20 cellular contexts compared by ENCODE assay signal in genomic region chr3:152707314-152707713, GRCh38.
DNase-seq lines count a peak whose midpoint lies in the region; ATAC-seq and TF ChIP-seq lines count a peak whose summit lies in the region.
"Had no signal": no experiment of that assay in that cellular context is flagged by ENCODE, and none has a peak within 500 bp of the region (broad histone marks: within the 10 kb centered on the region; RNA-seq: fewer than 3 reads in every experiment).

No MANE protein-coding gene starts in this region.

- no peak overlapping the region for H2AK5ac ChIP-seq in mesenchymal stem cell (ENCODE audit: low read length, severe bottlenecking)

- H3K4me3 Mint-ChIP-seq in T-cell, result peak overlapping the region in 1 of 3 donors; percentile 14
- H3K4me3 Mint-ChIP-seq: IgD-negative memory B cell; neural crest cell; stimulated activated memory B cell treated with anti-CD40 and anti-IgM and Interleukin-4, amounts not matched to agents 10 μg/mL and 1 μg/mL and 100 μg/mL, for 72 hours had no signal

- H3K27me3 Mint-ChIP-seq in T-cell, result no peaks in the 10 kb centered on the region
- H3K27me3 Mint-ChIP-seq: IgD-negative memory B cell; stimulated activated memory B cell treated with anti-CD40 and anti-IgM and Interleukin-4, amounts not matched to agents 10 μg/mL and 1 μg/mL and 100 μg/mL, for 72 hours had no signal

- no peak overlapping the region for H2BK120ac ChIP-seq in mesenchymal stem cell (ENCODE audit: low read depth, low read length)

- H3K36me3 Mint-ChIP-seq in T-cell, result no peaks in the 10 kb centered on the region
- H3K36me3 Mint-ChIP-seq: IgD-negative memory B cell; stimulated activated memory B cell treated with anti-CD40 and anti-IgM and Interleukin-4, amounts not matched to agents 10 μg/mL and 1 μg/mL and 100 μg/mL, for 72 hours had no signal

- H3K36me3 ChIP-seq in mesenchymal stem cell (ENCODE audit: control insufficient read depth in 1 of 2, insufficient read depth in 2 of 2, low read depth in 1 of 2, low read length in 2 of 2) (no peaks in the 10 kb centered on the region), colonic mucosa (no peaks in the 10 kb centered on the region)
- H3K36me3 ChIP-seq: ascending aorta; BLaER1 treated with 17β-estradiol and CSF1 and Interleukin-3, amounts not matched to agents 10 nM and 100 nM had no signal

- TF ChIP-seq CTCF in colonic mucosa (IDR thresholded peaks at IDR 0.05), result no peak

- H3K4me1 ChIP-seq in mesenchymal stem cell (ENCODE audit: control insufficient read depth, insufficient read depth, low read depth, low read length), result no peaks in the 10 kb centered on the region
- H3K4me1 ChIP-seq in colonic mucosa, result no peaks in the 10 kb centered on the region
- H3K4me1 ChIP-seq: ascending aorta; BLaER1 treated with 17β-estradiol and CSF1 and Interleukin-3, amounts not matched to agents 10 nM and 100 nM had no signal

- no peak overlapping the region for H3K4me2 ChIP-seq in mesenchymal stem cell (ENCODE audit: low read length, poor library complexity, severe bottlenecking)
- H3K4me2 ChIP-seq: BLaER1 treated with 17β-estradiol and CSF1 and Interleukin-3, amounts not matched to agents 10 nM and 100 nM had no signal

- H2BK12ac ChIP-seq in mesenchymal stem cell (ENCODE audit: low read length in 2 of 2), result peak overlapping the region; percentile 54 to 71

- DNase-seq in NCI-H524 treated with DMSO at 0.1 percent for 48 hours (lab: John Stamatoyannopoulos, UW) (peak; percentile 72), mesenchymal stem cell (no peak), T-cell (no peak), colonic mucosa (no peak)
- DNase-seq: DMS79; dorsolateral prefrontal cortex; NCI-H1417; NCI-H526 treated with DMSO at 0.1 percent for 48 hours; SIG-M5; stimulated activated CD4-positive, alpha-beta T cell treated with anti-CD3 and anti-CD28 coated beads, Interleukin-4, amount 100 ng/mL, for 4 hours had no signal

- no peak overlapping the region for H3K4me3 ChIP-seq in mesenchymal stem cell (ENCODE audit: insufficient read depth in 1 of 2, low read depth in 1 of 2, low read length in 2 of 2)
- H3K4me3 ChIP-seq in colonic mucosa, result no peak overlapping the region
- H3K4me3 ChIP-seq: ascending aorta; BLaER1 treated with 17β-estradiol and CSF1 and Interleukin-3, amounts not matched to agents 10 nM and 100 nM; dorsolateral prefrontal cortex had no signal

- H2AFZ ChIP-seq in mesenchymal stem cell (ENCODE audit: low read depth, low read length), result peak overlapping the region; percentile 18

- no peak overlapping the region for H3K9ac ChIP-seq in mesenchymal stem cell (ENCODE audit: low read length)
- H3K9ac ChIP-seq in colonic mucosa (ENCODE audit: low read depth in 2 of 2, low read length in 2 of 2), result no peak overlapping the region
- H3K9ac ChIP-seq: BLaER1 treated with 17β-estradiol and CSF1 and Interleukin-3, amounts not matched to agents 10 nM and 100 nM had no signal

- peak overlapping the region; percentile 80 for H4K8ac ChIP-seq in mesenchymal stem cell (ENCODE audit: low read length)

- no peak overlapping the region for H3K27ac Mint-ChIP-seq in T-cell
- H3K27ac Mint-ChIP-seq: IgD-negative memory B cell; stimulated activated memory B cell treated with anti-CD40 and anti-IgM and Interleukin-4, amounts not matched to agents 10 μg/mL and 1 μg/mL and 100 μg/mL, for 72 hours had no signal

- CTCF ChIA-PET in T-cell (lab: Charles Lee), result no interaction called here

- H2BK15ac ChIP-seq in mesenchymal stem cell (ENCODE audit: low read depth, poor library complexity, severe bottlenecking), result no peak overlapping the region

- no peak overlapping the region for H3K23ac ChIP-seq in mesenchymal stem cell (ENCODE audit: low read length in 2 of 2)

- POLR2A ChIA-PET in T-cell (lab: Charles Lee), result no interaction called here

- H3K79me1 ChIP-seq in mesenchymal stem cell (replicated peaks; ENCODE audit: low read length, poor library complexity, severe bottlenecking), result no peaks in the 10 kb centered on the region

- 55% methylated on average over 3 of the region's 3 CpGs for WGBS in mesenchymal stem cell

- H3K4me1 Mint-ChIP-seq in T-cell, result no peaks in the 10 kb centered on the region
- H3K4me1 Mint-ChIP-seq: IgD-negative memory B cell; neural crest cell; stimulated activated memory B cell treated with anti-CD40 and anti-IgM and Interleukin-4, amounts not matched to agents 10 μg/mL and 1 μg/mL and 100 μg/mL, for 72 hours had no signal

- H3K9me3 ChIP-seq in mesenchymal stem cell (ENCODE audit: control insufficient read depth, low read length) (no peaks in the 10 kb centered on the region), colonic mucosa (no peaks in the 10 kb centered on the region)
- H3K9me3 ChIP-seq: ascending aorta; BLaER1 treated with 17β-estradiol and CSF1 and Interleukin-3, amounts not matched to agents 10 nM and 100 nM had no signal

- H3K14ac ChIP-seq in mesenchymal stem cell (ENCODE audit: low read length in 2 of 2), result no peak overlapping the region

- H3K27ac ChIP-seq in mesenchymal stem cell (ENCODE audit: low read length, poor library complexity, severe bottlenecking) (no peak overlapping the region), colonic mucosa (no peak overlapping the region)
- H3K27ac ChIP-seq: ascending aorta; BLaER1 treated with 17β-estradiol and CSF1 and Interleukin-3, amounts not matched to agents 10 nM and 100 nM; dorsolateral prefrontal cortex had no signal

- no peak overlapping the region for H2BK5ac ChIP-seq in mesenchymal stem cell (ENCODE audit: low read depth, low read length, poor library complexity, severe bottlenecking)

- ATAC-seq in GM18517 (IDR thresholded peaks at IDR 0.05; ENCODE audit: unreplicated experiment) (peak; percentile 74), GM21717 (IDR thresholded peaks at IDR 0.05; ENCODE audit: unreplicated experiment) (peak; percentile 52), GM18520 (IDR thresholded peaks at IDR 0.05; ENCODE audit: unreplicated experiment) (no peak), GM18870 (IDR thresholded peaks at IDR 0.05; ENCODE audit: unreplicated experiment) (no peak), T-cell (replicated peaks in 1 of 4) (no peak)
- ATAC-seq: sciatic nerve; stimulated activated memory B cell treated with anti-CD40 and anti-IgM and Interleukin-4, amounts not matched to agents 10 μg/mL and 1 μg/mL and 100 μg/mL, for 72 hours had no signal

- H3K27me3 ChIP-seq in mesenchymal stem cell (ENCODE audit: control insufficient read depth in 1 of 2, insufficient read depth in 1 of 2, low read length in 2 of 2) (no peaks in the 10 kb centered on the region), colonic mucosa (no peaks in the 10 kb centered on the region)
- H3K27me3 ChIP-seq: ascending aorta; BLaER1 treated with 17β-estradiol and CSF1 and Interleukin-3, amounts not matched to agents 10 nM and 100 nM; dorsolateral prefrontal cortex had no signal

- intact Hi-C loops in colonic mucosa (cut with DNase I), result no loop called here

- H3K4ac ChIP-seq in mesenchymal stem cell (ENCODE audit: low read depth in 1 of 2, low read length in 2 of 2), result peak overlapping the region in 1 of 2 experiments; percentile 12

- H4K91ac ChIP-seq in mesenchymal stem cell (ENCODE audit: low read length), result peak overlapping the region; percentile 50

- no peaks in the 10 kb centered on the region for H3K9me3 Mint-ChIP-seq in T-cell
- H3K9me3 Mint-ChIP-seq: IgD-negative memory B cell; stimulated activated memory B cell treated with anti-CD40 and anti-IgM and Interleukin-4, amounts not matched to agents 10 μg/mL and 1 μg/mL and 100 μg/mL, for 72 hours had no signal

- H3K18ac ChIP-seq in mesenchymal stem cell (ENCODE audit: low read depth in 1 of 2, low read length in 2 of 2), result peak overlapping the region in 1 of 2 experiments; percentile 12

Comparison
In these comparisons a context has a peak if more than half of its experiments do, and no peak if none do; other contexts are left out.
1. ATAC-seq: peak in GM18517 (single experiment) and GM21717 (single experiment); none in GM18520 (single experiment), GM18870 (single experiment) and T-cell (0 of 4).